ENCODE assay signal across 11 cellular contexts in genomic region chr1:211581521-211581920, GRCh38. TPM values are rescaled to one million over a fixed set of nuclear protein-coding genes. Genes with fewer than 3 reads are reported as not detected.
DNase-seq lines count a peak whose midpoint lies in the region; ATAC-seq and TF ChIP-seq lines count a peak whose summit lies in the region.
"Had no signal": no experiment of that assay in that cellular context is flagged by ENCODE, and none has a peak within 500 bp of the region (broad histone marks: within the 10 kb centered on the region; RNA-seq: fewer than 3 reads in every experiment).

No MANE protein-coding gene starts in this region.

- H3K4me3 ChIP-seq in GM23338 = 0 out of 2 replicates have a peak overlapping the region, but pooled peaks have one; percentile 34
- H3K4me3 ChIP-seq in adipocyte (ENCODE audit: low read length) = peak overlapping the region; percentile 53
- H3K4me3 ChIP-seq in right atrium auricular region = no peak overlapping the region
- no peak overlapping the region for H3K4me3 ChIP-seq in spleen

- peaks cover 11% of the 10 kb centered on the region for H3K36me3 Mint-ChIP-seq in GM23338 (ENCODE audit: low read depth)
- H3K36me3 Mint-ChIP-seq: activated naive CD4-positive, alpha-beta T cell treated with anti-CD3 and anti-CD28 coated beads, Interleukin-2, amount 50 U/mL, for 72 hours; naive thymus-derived CD8-positive, alpha-beta T cell had no signal

- H3K27me3 ChIP-seq in GM23338 (ENCODE audit: insufficient read depth) = no peaks in the 10 kb centered on the region
- H3K27me3 ChIP-seq in adipocyte (replicated peaks; ENCODE audit: control insufficient read depth, insufficient read depth, low read length) = no peaks in the 10 kb centered on the region
- no peaks in the 10 kb centered on the region for H3K27me3 ChIP-seq in right atrium auricular region
- no peaks in the 10 kb centered on the region for H3K27me3 ChIP-seq in spleen (replicated peaks in 1 of 7)

- H3K9me3 Mint-ChIP-seq in GM23338 = no peaks in the 10 kb centered on the region
- H3K9me3 Mint-ChIP-seq: activated naive CD4-positive, alpha-beta T cell treated with anti-CD3 and anti-CD28 coated beads, Interleukin-2, amount 50 U/mL, for 72 hours; naive thymus-derived CD8-positive, alpha-beta T cell had no signal

- ATAC-seq in GM23338 = no peak
- no peak for ATAC-seq in HG03108 (IDR thresholded peaks at IDR 0.05; ENCODE audit: unreplicated experiment)
- ATAC-seq: activated naive CD4-positive, alpha-beta T cell treated with anti-CD3 and anti-CD28 coated beads, Interleukin-2, amount 50 U/mL, for 72 hours; naive thymus-derived CD8-positive, alpha-beta T cell had no signal

- 69 to 82% (median 78%) methylated on average over 3 of the region's 3 CpGs for WGBS in spleen, 5 donors

- TF ChIP-seq CTCF in GM23338 (conservative IDR thresholded peaks at IDR 0.05; ENCODE audit: low read depth in 2 of 2) = no peak
- TF ChIP-seq CTCF in right atrium auricular region (IDR thresholded peaks at IDR 0.05) = no peak
- no peak for TF ChIP-seq CTCF in spleen (IDR thresholded peaks at IDR 0.05 in 8 of 11, conservative IDR thresholded peaks at IDR 0.05 in 3 of 11)

- H4K20me1 ChIP-seq in GM23338 (replicated peaks; ENCODE audit: insufficient read depth) = no peaks in the 10 kb centered on the region

- no peaks in the 10 kb centered on the region for H3K9me2 ChIP-seq in GM23338 (ENCODE audit: insufficient read depth)

- peaks cover 12% of the 10 kb centered on the region for H3K27me3 Mint-ChIP-seq in GM23338 (ENCODE audit: insufficient read depth, low read depth, poor library complexity)
- H3K27me3 Mint-ChIP-seq: naive thymus-derived CD8-positive, alpha-beta T cell had no signal

- H3F3A ChIP-seq in GM23338 (replicated peaks; ENCODE audit: low read depth) = no peaks in the 10 kb centered on the region

- H3K27ac ChIP-seq in GM23338 (ENCODE audit: low read depth) = no peak overlapping the region
- H3K27ac ChIP-seq in right atrium auricular region = peak overlapping the region; percentile 37 to 99
- peak overlapping the region in 6 of 8 donors; percentile 26 to 76 (median 52) for H3K27ac ChIP-seq in spleen
- H3K27ac ChIP-seq: VCaP had no signal

- peaks cover 29% of the 10 kb centered on the region for H3K4me1 ChIP-seq in GM23338 (ENCODE audit: insufficient read depth)
- peaks cover 42% of the 10 kb centered on the region for H3K4me1 ChIP-seq in adipocyte (ENCODE audit: control insufficient read depth, insufficient read depth, low read length)
- peaks cover 0 to 34% of the 10 kb centered on the region in 2 donors for H3K4me1 ChIP-seq in right atrium auricular region
- peaks cover 12 to 59% (median 39%) of the 10 kb centered on the region in 6 donors for H3K4me1 ChIP-seq in spleen

- no peaks in the 10 kb centered on the region for H3K36me3 ChIP-seq in GM23338 (ENCODE audit: insufficient read depth)
- no peaks in the 10 kb centered on the region for H3K36me3 ChIP-seq in adipocyte (ENCODE audit: control insufficient read depth, insufficient read depth, low read length, severe bottlenecking)
- H3K36me3 ChIP-seq in right atrium auricular region = no peaks in the 10 kb centered on the region
- H3K36me3 ChIP-seq in spleen = no peaks in the 10 kb centered on the region

- DNase-seq in GM23338 (ENCODE audit: low spot score) (no peak), adipocyte (ENCODE audit: low read depth) (peak; percentile 87), right atrium auricular region (ENCODE audit: low spot score) (peak; percentile 72), spleen (no peak), activated gamma-delta T cell treated with Interleukin-2 at 50 U/mL for 16 hours (no peak), AML-193 (lab: John Stamatoyannopoulos, UW) (no peak)
- DNase-seq in stimulated activated CD8-positive, alpha-beta memory T cell treated with anti-CD3 and anti-CD28 coated beads, Interleukin-4, amount 100 ng/mL, for 48 hours = no peak
- DNase-seq: naive thymus-derived CD8-positive, alpha-beta T cell had no signal

- peak overlapping the region; percentile 77; the same call in 2 of the 3 replicates for H3K4me3 Mint-ChIP-seq in GM23338

- peaks cover 12% of the 10 kb centered on the region for H3K79me2 ChIP-seq in GM23338 (replicated peaks; ENCODE audit: insufficient read depth)

- peak overlapping the region; percentile 65; the same call in 1 of the 2 replicates for H3K27ac Mint-ChIP-seq in GM23338
- H3K27ac Mint-ChIP-seq: activated naive CD4-positive, alpha-beta T cell treated with anti-CD3 and anti-CD28 coated beads, Interleukin-2, amount 50 U/mL, for 72 hours had no signal

- H3K4me2 ChIP-seq in GM23338 = peak overlapping the region; percentile 89

- intact Hi-C loops in spleen (cut with DNase I; ENCODE audit: low total_unique reads) = no loop called here

- no peak for TF ChIP-seq POLR2A in spleen (IDR thresholded peaks at IDR 0.05)

- H3K4me1 Mint-ChIP-seq in GM23338 = peaks cover 26% of the 10 kb centered on the region

- peak overlapping the region; percentile 86 for H3K9ac ChIP-seq in adipocyte (ENCODE audit: low read length)

- no peaks in the 10 kb centered on the region for H3K9me3 ChIP-seq in adipocyte (ENCODE audit: control insufficient read depth, low read length)
- H3K9me3 ChIP-seq in right atrium auricular region = no peaks in the 10 kb centered on the region
- no peaks in the 10 kb centered on the region for H3K9me3 ChIP-seq in spleen

- no peak overlapping the region for H2AFZ ChIP-seq in GM23338

TF ChIP-seq in GM23338, 12 proteins besides CTCF, POLR2A, EP300 and RAD21 (continues in another document):
- TF ChIP-seq ZNF114 (CRISPR knock-in tag; IDR thresholded peaks at IDR 0.05) (no peak), EZH2 (IDR thresholded peaks at IDR 0.05; ENCODE audit: low read depth, unreplicated experiment) (no peak), ETS1 (IDR thresholded peaks at IDR 0.05) (no peak), EZH2phosphoT487 (IDR thresholded peaks at IDR 0.05; ENCODE audit: unreplicated experiment) (no peak), ZNF331 (CRISPR knock-in tag; IDR thresholded peaks at IDR 0.05; ENCODE audit: low read depth) (no peak), POLR2AphosphoS5 (IDR thresholded peaks at IDR 0.05; ENCODE audit: low read depth) (no peak), NANOG (IDR thresholded peaks at IDR 0.05; ENCODE audit: borderline replicate concordance) (no peak), JUNB (IDR thresholded peaks at IDR 0.05; ENCODE audit: unreplicated experiment) (no peak), CREB1 (CRISPR knock-in tag; IDR thresholded peaks at IDR 0.05; ENCODE audit: low read depth) (no peak)

RNA-seq across cellular contexts. Expression of gene SLC30A1, which starts 2.6 kb away (rescaled TPM):
- total RNA-seq in GM23338 (2014; rRNA removed; shearing (Covaris generic)) = 17.0 and 17.7 TPM in 2 replicates
- polyA plus RNA-seq in GM23338 (2016; fragmentation: Nextera tagmentation; extraction: Ambion mirVana) = 3.3 and 3.8 TPM in 2 replicates
- total RNA-seq in right atrium auricular region = 10 to 100 TPM; 10.5 to 13.1 TPM
- total RNA-seq in spleen = 10 to 100 TPM; 28.0 to 38.5 (median 32.8) TPM
- 1 to 10 TPM; 3.0 to 5.8 (median 3.3) TPM for polyA plus RNA-seq in spleen

Comparison
In these comparisons a context has a peak if more than half of its experiments do, and no peak if none do; other contexts are left out.
1. DNase-seq: peak in adipocyte (single experiment) and right atrium auricular region (single experiment); none in GM23338 (single experiment), spleen (single experiment), stimulated activated CD8-positive, alpha-beta memory T cell treated with anti-CD3 and anti-CD28 coated beads, Interleukin-4, amount 100 ng/mL, for 48 hours (single experiment), activated gamma-delta T cell treated with Interleukin-2 at 50 U/mL for 16 hours (single experiment) and AML-193 (0 of 2).
2. H3K4me3 ChIP-seq: peak in GM23338 (single experiment) and adipocyte (single experiment); none in right atrium auricular region (0 of 2) and spleen (0 of 8).